Comparison of ENCODE assay signal across 8 cellular contexts in genomic region chr11:67713892-67714479, GRCh38. TPM values are rescaled to one million over a fixed set of nuclear protein-coding genes. Genes with fewer than 3 reads are reported as not detected.
DNase-seq lines count a peak whose midpoint lies in the region; TF ChIP-seq lines count a peak whose summit lies in the region.
"Not testable (repeated sequence)": the region's sequence is repeated elsewhere in the genome, so short reads cannot be mapped to it uniquely, and the experiment has no call there.
"Had no signal": no experiment of that assay in that cellular context is flagged by ENCODE, and none has a peak within 500 bp of the region (broad histone marks: within the 10 kb centered on the region; RNA-seq: fewer than 3 reads in every experiment).

No MANE protein-coding gene starts in this region.

- in situ Hi-C loops in GM13977 (cut with MboI; ENCODE audit: low pct_unique_long_range_greater_than_20kb, low sequenced_read_pairs, unreplicated experiment) = not testable (repeated sequence)

- not testable (repeated sequence) for H3K9me3 ChIP-seq in left ventricle myocardium inferior (replicated peaks); parathyroid adenoma (ENCODE audit: control insufficient read depth, low read length)

- not testable (repeated sequence) for H3K4me2 ChIP-seq in parathyroid adenoma (ENCODE audit: low read length)

- not testable (repeated sequence) for H3K4me3 Mint-ChIP-seq in brain

- intact Hi-C loops in left ventricle myocardium inferior (cut with micrococcal nuclease) = not testable (repeated sequence)

- H3K27ac ChIP-seq in left ventricle myocardium inferior (replicated peaks); parathyroid adenoma: not testable (repeated sequence)

- H3K79me2 ChIP-seq in parathyroid adenoma = not testable (repeated sequence)

- peaks cover 31% of the 10 kb centered on the region for H3K27me3 Mint-ChIP-seq in brain

- not testable (repeated sequence) for H3K27ac Mint-ChIP-seq in brain

- not testable (repeated sequence) for H3K4me3 ChIP-seq in left ventricle myocardium inferior; parathyroid adenoma (ENCODE audit: low read depth, low read length)

- H3K9ac ChIP-seq in parathyroid adenoma = not testable (repeated sequence)

- TF ChIP-seq CTCF in GM13977 (IDR thresholded peaks at IDR 0.05; ENCODE audit: extremely low read depth, insufficient read depth, missing control alignments) = peak; percentile 27
- TF ChIP-seq CTCF in brain (conservative IDR thresholded peaks at IDR 0.05) = peak; percentile 51
- TF ChIP-seq CTCF in left ventricle myocardium inferior (IDR thresholded peaks at IDR 0.05; ENCODE audit: borderline replicate concordance) = peak; percentile 51
- TF ChIP-seq CTCF in parathyroid adenoma (IDR thresholded peaks at IDR 0.05) = peak; percentile 16

- peaks cover 31% of the 10 kb centered on the region for H3K27me3 ChIP-seq in left ventricle myocardium inferior (ENCODE audit: low read depth)
- H3K27me3 ChIP-seq in parathyroid adenoma (ENCODE audit: control insufficient read depth, insufficient read depth, low read length) = not testable (repeated sequence)

- H3K36me3 Mint-ChIP-seq in brain = not testable (repeated sequence)

- H3K9me3 Mint-ChIP-seq in brain = not testable (repeated sequence)

- not testable (repeated sequence) for H3K36me3 ChIP-seq in left ventricle myocardium inferior; parathyroid adenoma (ENCODE audit: control insufficient read depth, insufficient read depth, low read length)

- not testable (repeated sequence) for H2AFZ ChIP-seq in parathyroid adenoma

- not testable (repeated sequence) for H3K4me1 Mint-ChIP-seq in brain

- DNase-seq in GM13977 (ENCODE audit: low spot score) = not testable (repeated sequence)
- DNase-seq in T-helper 9 cell (peak; percentile 36), activated T-cell treated with anti-CD3 and anti-CD28 coated beads for 4 hours (peak; percentile 29), left ventricle myocardium inferior (peak; percentile 25)
- DNase-seq in stimulated activated CD8-positive, alpha-beta memory T cell treated with anti-CD3 and anti-CD28 coated beads, Interleukin-12 subunit alpha, Interleukin-12 subunit beta, amount 100 ng/mL, for 24 hours (ENCODE audit: extremely low read depth) = peak; percentile 11

- H3K4me1 ChIP-seq in left ventricle myocardium inferior, parathyroid adenoma: not testable (repeated sequence)

RNA-seq across cellular contexts. Expression of gene ALDH3B2, which starts 39.6 kb away (rescaled TPM):
- polyA plus RNA-seq in brain (ENCODE audit: insufficient read depth, low read depth, low replicate concordance) = not detected
- total RNA-seq in left ventricle myocardium inferior = not detected
- total RNA-seq: right atrium auricular region had no signal
